Comparison of ENCODE assay signal across 8 cellular contexts in genomic region chrX:38879631-38880220, GRCh38.
DNase-seq lines count a peak whose midpoint lies in the region; ATAC-seq and TF ChIP-seq lines count a peak whose summit lies in the region.

No MANE protein-coding gene starts in this region.

- in situ Hi-C loops in GM13976 (cut with MboI; ENCODE audit: low sequenced_read_pairs, unreplicated experiment), result no loop called here

- no peak for TF ChIP-seq CTCF in GM13976 (IDR thresholded peaks at IDR 0.05; ENCODE audit: borderline replicate concordance, control extremely low read depth, extremely low read depth, insufficient read depth, missing control alignments)

- DNase-seq in NCI-H1436 (lab: John Stamatoyannopoulos, UW), result peak; percentile 23
- DNase-seq in NCI-H1436 treated with DMSO at 0.1 percent for 48 hours (lab: John Stamatoyannopoulos, UW), result no peak
- peak; percentile 67 for DNase-seq in NCI-H345 (lab: John Stamatoyannopoulos, UW)
- DNase-seq in kidney tubule cell (ENCODE audit: low spot score), result peak; percentile 12
- DNase-seq in GM13976 (ENCODE audit: low spot score), result no peak
- no peak for DNase-seq in HuH-7 (ENCODE audit: low spot score)
- DNase-seq in islet precursor cell, result no peak

- ATAC-seq in HG03039 (IDR thresholded peaks at IDR 0.05; ENCODE audit: unreplicated experiment), result peak; percentile 37

Comparison
In these comparisons a context has a peak if more than half of its experiments do, and no peak if none do; other contexts are left out.
1. DNase-seq: peak in NCI-H1436 (single experiment), NCI-H345 (single experiment) and kidney tubule cell (single experiment); none in NCI-H1436 treated with DMSO at 0.1 percent for 48 hours (single experiment), GM13976 (single experiment), HuH-7 (single experiment) and islet precursor cell (single experiment).